ENCODE assay signal across 8 cellular contexts in genomic region chr1:17494114-17494729, GRCh38. TPM values are rescaled to one million over a fixed set of nuclear protein-coding genes. Genes with fewer than 3 reads are reported as not detected.
DNase-seq lines count a peak whose midpoint lies in the region; ATAC-seq and TF ChIP-seq lines count a peak whose summit lies in the region.

No MANE protein-coding gene starts in this region.

- no peaks in the 10 kb centered on the region for H3K36me3 ChIP-seq in CD8-positive, alpha-beta memory T cell (ENCODE audit: insufficient read depth, low read length)
- H3K36me3 ChIP-seq in Peyer's patch (no peaks in the 10 kb centered on the region), neutrophil (no peaks in the 10 kb centered on the region)

- H3K27me3 ChIP-seq in CD8-positive, alpha-beta memory T cell (ENCODE audit: insufficient read depth, low read length, poor library complexity, severe bottlenecking): no peaks in the 10 kb centered on the region
- H3K27me3 ChIP-seq in Peyer's patch (no peaks in the 10 kb centered on the region), neutrophil (peaks cover 14% of the 10 kb centered on the region)

- DNase-seq in CD8-positive, alpha-beta memory T cell: peak; percentile 18 to 52 (median 30)
- peak; percentile 36 to 83 (median 83) for DNase-seq in Peyer's patch
- peak; percentile 79 to 81 for DNase-seq in activated T-cell treated with anti-CD3 and anti-CD28 coated beads, Interleukin-2, amount 50 U/mL, for 48 hours
- DNase-seq in fibroblast of peridontal ligament (ENCODE audit: extremely low read depth): peak; percentile 54
- DNase-seq in superior temporal gyrus (ENCODE audit: extremely low spot score): peak; percentile 46
- no peak for DNase-seq in GF-D8 (lab: John Stamatoyannopoulos, UW)

- H3K9me3 ChIP-seq in CD8-positive, alpha-beta memory T cell (ENCODE audit: low read length): no peaks in the 10 kb centered on the region
- no peaks in the 10 kb centered on the region for H3K9me3 ChIP-seq in Peyer's patch
- H3K9me3 ChIP-seq in neutrophil: no peaks in the 10 kb centered on the region

- H3K27me3 Mint-ChIP-seq in CD8-positive, alpha-beta memory T cell: peaks cover 8 to 17% of the 10 kb centered on the region in 2 donors

- peak; percentile 49 for ATAC-seq in HG03571 (IDR thresholded peaks at IDR 0.05; ENCODE audit: unreplicated experiment)

- H3K4me3 Mint-ChIP-seq in CD8-positive, alpha-beta memory T cell: no peak overlapping the region

- H3K4me1 Mint-ChIP-seq in CD8-positive, alpha-beta memory T cell: peaks cover 0 to 2% (median 0%) of the 10 kb centered on the region in 3 donors

- TF ChIP-seq CTCF in Peyer's patch (IDR thresholded peaks at IDR 0.05) (peak; percentile 57 to 92 (median 82)), neutrophil (IDR thresholded peaks at IDR 0.05) (peak; percentile 59)

- POLR2A ChIA-PET in CD8-positive, alpha-beta memory T cell (lab: Charles Lee): no interaction called here

- H3K27ac ChIP-seq in CD8-positive, alpha-beta memory T cell (ENCODE audit: low read depth, low read length): no peak overlapping the region
- H3K27ac ChIP-seq in Peyer's patch (no peak overlapping the region), neutrophil (no peak overlapping the region)

- no peaks in the 10 kb centered on the region for H3K36me3 Mint-ChIP-seq in CD8-positive, alpha-beta memory T cell

- CTCF ChIA-PET in CD8-positive, alpha-beta memory T cell (lab: Charles Lee): no interaction called here

- H3K9me3 Mint-ChIP-seq in CD8-positive, alpha-beta memory T cell: peaks cover 0 to 2% (median 0%) of the 10 kb centered on the region in 5 donors

- H3K27ac Mint-ChIP-seq in CD8-positive, alpha-beta memory T cell: no peak overlapping the region

- H3K4me3 ChIP-seq in CD8-positive, alpha-beta memory T cell (ENCODE audit: low read length): no peak overlapping the region
- H3K4me3 ChIP-seq in Peyer's patch (no peak overlapping the region), neutrophil (ENCODE audit: low read depth in 1 of 2, low read length in 1 of 2) (no peak overlapping the region)

- no peak for TF ChIP-seq POLR2A in Peyer's patch (IDR thresholded peaks at IDR 0.05)

- no peaks in the 10 kb centered on the region for H3K4me1 ChIP-seq in CD8-positive, alpha-beta memory T cell (ENCODE audit: insufficient read depth, low read length)
- no peaks in the 10 kb centered on the region for H3K4me1 ChIP-seq in Peyer's patch
- no peaks in the 10 kb centered on the region for H3K4me1 ChIP-seq in neutrophil (ENCODE audit: control insufficient read depth in 1 of 2, insufficient read depth in 1 of 2, low read depth in 1 of 2, low read length in 1 of 2)

RNA-seq across cellular contexts. Expression of gene ARHGEF10L, which starts 45.3 kb away (rescaled TPM):
- under 1 TPM; 0.24 to 0.26 TPM for total RNA-seq in CD8-positive, alpha-beta memory T cell
- polyA plus RNA-seq in CD8-positive, alpha-beta memory T cell: not detected
- 100 to 1,000 TPM in 3 of 4 donors, 10 to 100 TPM in 1; 72.7 to 177 (median 156) TPM for total RNA-seq in Peyer's patch

RNA-seq across cellular contexts. Expression of gene RCC2, which starts 54.7 kb away (rescaled TPM):
- 100 to 1,000 TPM; 156 TPM for total RNA-seq in CD8-positive, alpha-beta memory T cell
- polyA plus RNA-seq in CD8-positive, alpha-beta memory T cell: 27.5 TPM
- 10 to 100 TPM; 22.9 to 54.5 (median 34.9) TPM for total RNA-seq in Peyer's patch

Comparison
In these comparisons a context has a peak if more than half of its experiments do, and no peak if none do; other contexts are left out.
1. RNA of gene ARHGEF10L, which starts 45.3 kb away (total RNA-seq): 72.7 to 177 TPM in Peyer's patch; 0.24 to 0.26 TPM in CD8-positive, alpha-beta memory T cell; every median in the first group is over 10 times any median in the second.